Comparison of ENCODE assay signal across 8 cellular contexts in the genomic region with DNA sequence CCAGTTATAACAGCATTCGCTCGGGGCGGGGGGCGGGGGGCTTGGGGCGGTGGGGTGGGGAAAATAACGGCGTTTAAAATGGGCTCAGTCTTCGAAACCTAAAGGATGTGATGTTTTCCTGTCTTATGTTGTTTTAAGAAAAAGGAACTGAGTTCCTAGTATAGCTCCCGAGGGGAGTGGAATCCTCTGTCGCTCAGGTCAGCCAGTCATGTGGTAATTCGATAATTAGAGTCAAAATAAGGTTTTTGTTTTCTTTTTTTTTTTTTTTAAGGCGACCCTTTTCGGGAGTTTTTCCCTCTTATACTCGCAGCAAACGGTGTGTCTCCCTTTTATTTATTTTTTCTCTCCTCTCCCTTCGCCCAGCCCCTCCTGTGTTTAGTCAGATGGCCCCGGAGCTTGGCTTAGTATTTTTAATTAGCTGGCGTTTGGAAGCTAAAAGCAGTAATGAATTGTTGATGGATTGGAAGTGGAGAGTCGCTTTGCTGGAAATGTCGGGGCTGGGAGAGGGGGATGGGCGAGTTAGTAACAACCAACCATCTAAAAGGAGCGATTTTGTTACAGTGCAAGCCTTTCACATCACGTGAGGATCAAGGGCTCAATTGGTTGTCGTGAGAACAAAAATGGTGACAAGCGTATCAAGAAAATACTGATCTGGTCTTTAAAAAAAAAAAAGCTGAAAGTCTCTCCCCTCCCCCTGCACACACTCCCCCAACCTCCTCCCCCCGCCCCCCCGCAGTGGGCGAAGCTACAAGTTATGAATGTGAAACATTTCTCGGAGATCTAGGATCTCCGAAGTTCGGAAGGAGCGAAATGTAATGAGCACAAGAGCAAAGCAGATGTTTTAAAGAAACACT. TPM values are rescaled to one million over a fixed set of nuclear protein-coding genes. Genes with fewer than 3 reads are reported as not detected.
DNase-seq lines count a peak whose midpoint lies in the region; ATAC-seq, FAIRE-seq and TF ChIP-seq lines count a peak whose summit lies in the region.

No MANE protein-coding gene starts in this region.

- no peaks in the 10 kb centered on the region for H3K36me3 ChIP-seq in urinary bladder (ENCODE audit: insufficient read depth)

- peak; percentile 26 for ATAC-seq in GM21381 (IDR thresholded peaks at IDR 0.05; ENCODE audit: unreplicated experiment)

- peak; percentile 78 for FAIRE-seq in TTC549 (lab: Jason Lieb, UNC)

- peak overlapping the region; percentile 69 for H3K27ac ChIP-seq in urinary bladder (ENCODE audit: low read depth)

- H3K4me3 ChIP-seq in fibroblast of mammary gland (ENCODE audit: control insufficient read depth, low read depth, low read length) (peak overlapping the region; percentile 63), urinary bladder (ENCODE audit: low read depth, low read length) (peak overlapping the region; percentile 46)

- 1% methylated on average over 32 of the region's 32 CpGs for WGBS in urinary bladder

- peak in 12 of 14 donors; percentile 47 to 90 (median 79) for DNase-seq in C1 segment of cervical spinal cord (lab: John Stamatoyannopoulos, UW)
- peak; percentile 98 for DNase-seq in NCI-H1694 (lab: John Stamatoyannopoulos, UW)
- DNase-seq in fibroblast of mammary gland (ENCODE audit: low read depth), result peak; percentile 95
- DNase-seq in mucosa of gallbladder (ENCODE audit: low spot score), result peak; percentile 89
- DNase-seq in stimulated activated CD4-positive, alpha-beta T cell treated with anti-CD3 and anti-CD28 coated beads, Interleukin-1b, Interleukin-23, amount 100 ng/mL, for 48 hours, result no peak

- TF ChIP-seq CTCF in fibroblast of mammary gland (conservative IDR thresholded peaks at IDR 0.05; ENCODE audit: control insufficient read depth, insufficient read depth, low read depth, low read length), result no peak

- H3K4me1 ChIP-seq in urinary bladder (ENCODE audit: insufficient read depth), result no peaks in the 10 kb centered on the region

RNA-seq across cellular contexts. Expression of a gene that starts 0.7 kb away (rescaled TPM):
- total RNA-seq in mucosa of gallbladder (37.1 TPM), urinary bladder (23.7 TPM)
- polyA plus RNA-seq in urinary bladder, result 5.1 TPM
